Comparison of ENCODE assay signal across 9 cellular contexts in genomic region chr5:148828461-148829247, GRCh38. TPM values are rescaled to one million over a fixed set of nuclear protein-coding genes. Genes with fewer than 3 reads are reported as not detected.
A peak's percentile ranks its signal among the peaks of the same experiment; 100 is the strongest.
DNase-seq lines count a peak whose midpoint lies in the region; ATAC-seq and TF ChIP-seq lines count a peak whose summit lies in the region.
"Had no signal": no experiment of that assay in that cellular context is flagged by ENCODE, and none has a peak within 500 bp of the region (broad histone marks: within the 10 kb centered on the region; RNA-seq: fewer than 3 reads in every experiment).

No MANE protein-coding gene starts in this region.

- H3K79me2 ChIP-seq in SU-DHL-6 (ENCODE audit: insufficient read depth, low read length) = no peaks in the 10 kb centered on the region

- H3K4me1 ChIP-seq in right cardiac atrium (ENCODE audit: control insufficient read depth, insufficient read depth, low read length) (no peaks in the 10 kb centered on the region), stomach smooth muscle (ENCODE audit: control insufficient read depth, insufficient read depth, low read length) (peaks cover 35% of the 10 kb centered on the region)

- H3K27me3 ChIP-seq in SU-DHL-6 (ENCODE audit: low read length) = no peaks in the 10 kb centered on the region
- no peaks in the 10 kb centered on the region for H3K27me3 ChIP-seq in right cardiac atrium (ENCODE audit: control insufficient read depth, insufficient read depth)
- H3K27me3 ChIP-seq in stomach smooth muscle (ENCODE audit: control insufficient read depth in 1 of 2, insufficient read depth in 2 of 2, low read length in 2 of 2) = no peaks in the 10 kb centered on the region

- no peak for TF ChIP-seq CTCF in SU-DHL-6 (IDR thresholded peaks at IDR 0.05; ENCODE audit: insufficient read depth, low read length, poor library complexity, severe bottlenecking)

- H3K4me3 ChIP-seq in SU-DHL-6 (ENCODE audit: insufficient read depth, low read length, poor library complexity, severe bottlenecking) (no peak overlapping the region), right cardiac atrium (ENCODE audit: low read length) (peak overlapping the region; percentile 37), stomach smooth muscle (ENCODE audit: low read length in 2 of 2) (peak overlapping the region; percentile 92 to 95)

- H4K20me1 ChIP-seq in SU-DHL-6 (ENCODE audit: low read depth, low read length) = no peaks in the 10 kb centered on the region

- no peaks in the 10 kb centered on the region for H3K9me3 Mint-ChIP-seq in activated CD4-positive, alpha-beta T cell treated with anti-CD3 and anti-CD28 coated beads, Interleukin-2, amount 10 ng/mL, durations not matched to agents 7 days and 5 days

- H3K36me3 ChIP-seq in SU-DHL-6 (ENCODE audit: low read length) (no peaks in the 10 kb centered on the region), stomach smooth muscle (ENCODE audit: control insufficient read depth in 2 of 2, insufficient read depth in 2 of 2, low read length in 2 of 2) (no peaks in the 10 kb centered on the region)

- intact Hi-C loops in right cardiac atrium (cut with DNase I) = loop anchor here in 3 of 4 donors (5.0 to 10.0 kb wide), 6 partner anchors 81 to 294 kb away; no protein-coding TSS in a partner anchor

- ATAC-seq in right cardiac atrium = no peak
- no peak for ATAC-seq in HG02759 (IDR thresholded peaks at IDR 0.05; ENCODE audit: unreplicated experiment)

- POLR2A ChIA-PET in activated CD4-positive, alpha-beta T cell treated with anti-CD3 and anti-CD28 coated beads, Interleukin-2, amount 10 ng/mL, durations not matched to agents 7 days and 5 days (lab: Charles Lee) = no interaction called here

- peak overlapping the region; percentile 20 for H3K4me3 Mint-ChIP-seq in activated CD4-positive, alpha-beta T cell treated with anti-CD3 and anti-CD28 coated beads, Interleukin-2, amount 10 ng/mL, durations not matched to agents 7 days and 5 days

- H3K9me3 ChIP-seq in SU-DHL-6 (ENCODE audit: insufficient read depth, low read length) (no peaks in the 10 kb centered on the region), right cardiac atrium (ENCODE audit: control insufficient read depth, low read length) (no peaks in the 10 kb centered on the region), stomach smooth muscle (ENCODE audit: control insufficient read depth in 2 of 2, low read length in 2 of 2) (no peaks in the 10 kb centered on the region)

- H3K36me3 Mint-ChIP-seq in activated CD4-positive, alpha-beta T cell treated with anti-CD3 and anti-CD28 coated beads, Interleukin-2, amount 10 ng/mL, durations not matched to agents 7 days and 5 days (ENCODE audit: low read depth) = no peaks in the 10 kb centered on the region

- H3K27me3 Mint-ChIP-seq in activated CD4-positive, alpha-beta T cell treated with anti-CD3 and anti-CD28 coated beads, Interleukin-2, amount 10 ng/mL, durations not matched to agents 7 days and 5 days = peaks cover 46% of the 10 kb centered on the region

- H3K4me2 ChIP-seq in SU-DHL-6 (ENCODE audit: low read depth, low read length, poor library complexity, severe bottlenecking) = peak overlapping the region; percentile 22

- H3K9ac ChIP-seq in SU-DHL-6 (ENCODE audit: low read length) (no peak overlapping the region), stomach smooth muscle (ENCODE audit: low read length in 2 of 2) (peak overlapping the region; percentile 52 to 54)

- H3K27ac ChIP-seq in SU-DHL-6 (ENCODE audit: low read depth, low read length) (no peak overlapping the region), right cardiac atrium (ENCODE audit: low read length) (peak overlapping the region; percentile 66), stomach smooth muscle (ENCODE audit: low read length) (peak overlapping the region; percentile 12), substantia nigra (ENCODE audit: low read depth, low read length, poor library complexity, severe bottlenecking) (no peak overlapping the region)

- H3F3A ChIP-seq in SU-DHL-6 (ENCODE audit: insufficient read depth) = no peaks in the 10 kb centered on the region

- H3K9me2 ChIP-seq in SU-DHL-6 (replicated peaks; ENCODE audit: insufficient read depth, low read length) = no peaks in the 10 kb centered on the region

- no peak for DNase-seq in activated CD4-positive, alpha-beta T cell treated with anti-CD3 and anti-CD28 coated beads, Interleukin-2, amount 10 ng/mL, durations not matched to agents 7 days and 5 days
- no peak for DNase-seq in activated CD4-positive, alpha-beta T cell treated with anti-CD3 and anti-CD28 coated beads, Interleukin-2, amount 50 U/mL, for 1 hour
- DNase-seq in right cardiac atrium (no peak), activated gamma-delta T cell treated with Interleukin-2 at 50 U/mL for 16 hours (no peak), substantia nigra (lab: John Stamatoyannopoulos, UW) (no peak)
- DNase-seq: cerebellar nuclear complex had no signal

- CTCF ChIA-PET in activated CD4-positive, alpha-beta T cell treated with anti-CD3 and anti-CD28 coated beads, Interleukin-2, amount 10 ng/mL, durations not matched to agents 7 days and 5 days (lab: Charles Lee) = interaction anchor here (1.0 to 2.2 kb wide), 2 partner anchors 18 to 19 kb away, joined by 3 to 8 read pairs; no protein-coding TSS in a partner anchor

- no peak overlapping the region for H3K27ac Mint-ChIP-seq in activated CD4-positive, alpha-beta T cell treated with anti-CD3 and anti-CD28 coated beads, Interleukin-2, amount 10 ng/mL, durations not matched to agents 7 days and 5 days

- WGBS in right cardiac atrium = 37% methylated on average over 7 of the region's 7 CpGs

- H2AFZ ChIP-seq in SU-DHL-6 (ENCODE audit: low read depth, low read length, severe bottlenecking) = no peak overlapping the region

- peaks cover 33% of the 10 kb centered on the region for H3K4me1 Mint-ChIP-seq in activated CD4-positive, alpha-beta T cell treated with anti-CD3 and anti-CD28 coated beads, Interleukin-2, amount 10 ng/mL, durations not matched to agents 7 days and 5 days

RNA-seq across cellular contexts. Expression of gene ADRB2, which starts 2.2 kb away (rescaled TPM):
- 1 to 10 TPM; 1.3 to 1.5 TPM for total RNA-seq in activated CD4-positive, alpha-beta T cell treated with anti-CD3 and anti-CD28 coated beads, Interleukin-2, amount 10 ng/mL, durations not matched to agents 7 days and 5 days
- total RNA-seq in right cardiac atrium = 1 to 10 TPM; 5.0 to 9.2 (median 7.9) TPM
- 2.4 TPM for polyA plus RNA-seq in right cardiac atrium

Comparison
In these comparisons a context has a peak if more than half of its experiments do, and no peak if none do; other contexts are left out.
1. H3K27ac ChIP-seq: peak in right cardiac atrium (single experiment) and stomach smooth muscle (single experiment); none in SU-DHL-6 (single experiment) and substantia nigra (single experiment).